Comparison of ENCODE assay signal across 13 cellular contexts in the genomic region with DNA sequence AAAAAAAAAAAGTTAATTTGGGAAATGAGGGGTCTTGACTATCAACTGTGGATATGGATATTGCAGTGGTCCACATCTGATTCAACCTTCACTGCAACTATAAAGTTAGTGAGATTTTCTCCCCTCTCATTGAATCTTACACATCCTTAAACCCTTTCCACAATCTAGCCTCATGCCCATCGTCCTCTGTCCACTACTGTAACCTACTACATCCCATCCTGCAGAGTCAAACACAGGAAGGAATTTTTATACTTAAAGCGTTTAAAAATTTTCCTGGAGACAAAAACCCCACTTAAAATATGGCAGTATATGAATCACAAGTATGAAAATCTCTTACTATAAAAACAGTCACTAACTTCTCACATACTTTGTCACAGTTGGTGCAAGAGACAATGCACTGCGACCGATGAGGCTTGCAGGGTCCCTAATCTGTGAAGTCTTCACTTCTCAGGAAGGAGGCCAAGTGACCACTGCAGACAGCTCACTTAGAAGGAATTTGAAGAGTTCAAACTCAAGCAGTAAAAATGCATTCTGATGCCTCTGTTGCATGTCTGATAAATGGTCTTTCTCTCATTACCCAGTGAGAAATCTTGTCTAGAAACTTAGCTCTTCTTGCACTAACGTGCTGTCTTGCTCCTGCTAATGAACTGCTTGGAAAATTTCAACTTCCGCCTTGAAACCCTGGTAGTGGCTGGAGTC. TPM values are rescaled to one million over a fixed set of nuclear protein-coding genes. Genes with fewer than 3 reads are reported as not detected.
A peak's percentile ranks its signal among the peaks of the same experiment; 100 is the strongest.
DNase-seq lines count a peak whose midpoint lies in the region; ATAC-seq and TF ChIP-seq lines count a peak whose summit lies in the region.
"Had no signal": no experiment of that assay in that cellular context is flagged by ENCODE, and none has a peak within 500 bp of the region (broad histone marks: within the 10 kb centered on the region; RNA-seq: fewer than 3 reads in every experiment).

No MANE protein-coding gene starts in this region.

- H2AFZ ChIP-seq in fibroblast of lung (ENCODE audit: low read length) = no peak overlapping the region

- no peak for DNase-seq in activated T-cell treated with anti-CD3 and anti-CD28 coated beads, Interleukin-2, amount 50 U/mL, for 4 hours
- no peak for DNase-seq in activated T-cell treated with anti-CD3 and anti-CD28 coated beads, Interleukin-2, amount 50 U/mL, for 24 hours
- peak; percentile 69 for DNase-seq in RPMI7951 (ENCODE audit: low read depth)
- peak; percentile 41 to 94 for DNase-seq in fibroblast of lung (ENCODE audit: low read depth in 2 of 2)
- no peak for DNase-seq in stimulated activated effector memory CD8-positive, alpha-beta T cell treated with anti-CD3 and anti-CD28 coated beads, Interleukin-12 subunit alpha, Interleukin-12 subunit beta, amount 100 ng/mL, for 72 hours (ENCODE audit: low spot score in 2 of 2)
- DNase-seq in psoas muscle = no peak
- DNase-seq: AML-193, anterior cingulate cortex, naive B cell, NCI-H2029 had no signal

- no peak overlapping the region for H3K9ac ChIP-seq in fibroblast of lung (ENCODE audit: insufficient read depth, low read length)

- peaks cover 7% of the 10 kb centered on the region for H3K4me1 ChIP-seq in fibroblast of lung (ENCODE audit: control insufficient read depth, extremely low read depth, insufficient read depth, low read length)
- H3K4me1 ChIP-seq in psoas muscle = no peaks in the 10 kb centered on the region

- ATAC-seq in activated T-cell treated with anti-CD3 and anti-CD28 coated beads, Interleukin-2, amount 50 U/mL, for 4 hours = no peak
- no peak for ATAC-seq in stimulated activated effector memory CD8-positive, alpha-beta T cell treated with anti-CD3 and anti-CD28 coated beads, Interleukin-12 subunit alpha, Interleukin-12 subunit beta, amount 100 ng/mL, for 72 hours
- ATAC-seq in HG02588 (IDR thresholded peaks at IDR 0.05; ENCODE audit: unreplicated experiment) (no peak), psoas muscle (no peak)
- ATAC-seq in activated CD4-positive, CD25-positive, alpha-beta regulatory T cell treated with anti-CD3 and anti-CD28 coated beads, Interleukin-2, amount 50 U/mL, for 24 hours = no peak

- H3K36me3 ChIP-seq in fibroblast of lung (ENCODE audit: control insufficient read depth, insufficient read depth, low read length) (no peaks in the 10 kb centered on the region), psoas muscle (ENCODE audit: insufficient read depth in 1 of 2, low read depth in 1 of 2) (no peaks in the 10 kb centered on the region)

- H4K20me1 ChIP-seq in fibroblast of lung (ENCODE audit: control insufficient read depth, extremely low read depth, insufficient read depth, low read length) = no peaks in the 10 kb centered on the region

- H3K4me3 Mint-ChIP-seq in activated T-cell treated with anti-CD3 and anti-CD28 coated beads, Interleukin-2, amount 50 U/mL, for 4 hours = peak overlapping the region; percentile 2
- H3K4me3 Mint-ChIP-seq in activated T-cell treated with anti-CD3 and anti-CD28 coated beads, Interleukin-2, amount 50 U/mL, for 24 hours = no peak overlapping the region
- peak overlapping the region; percentile 39 for H3K4me3 Mint-ChIP-seq in stimulated activated effector memory CD8-positive, alpha-beta T cell treated with anti-CD3 and anti-CD28 coated beads, Interleukin-12 subunit alpha, Interleukin-12 subunit beta, amount 100 ng/mL, for 72 hours
- H3K4me3 Mint-ChIP-seq: naive B cell had no signal

- H3K27ac ChIP-seq in fibroblast of lung (ENCODE audit: insufficient read depth, low read length) (no peak overlapping the region), psoas muscle (no peak overlapping the region)
- H3K27ac ChIP-seq: skin epidermis had no signal

- H3K27ac Mint-ChIP-seq in activated T-cell treated with anti-CD3 and anti-CD28 coated beads, Interleukin-2, amount 50 U/mL, for 24 hours = no peak overlapping the region
- H3K27ac Mint-ChIP-seq in stimulated activated effector memory CD8-positive, alpha-beta T cell treated with anti-CD3 and anti-CD28 coated beads, Interleukin-12 subunit alpha, Interleukin-12 subunit beta, amount 100 ng/mL, for 72 hours = peak overlapping the region; percentile 20

- WGBS in psoas muscle, 3 donors = 73 to 78% (median 75%) methylated on average over 6 of the region's 6 CpGs

- H3K27me3 Mint-ChIP-seq in activated T-cell treated with anti-CD3 and anti-CD28 coated beads, Interleukin-2, amount 50 U/mL, for 4 hours (ENCODE audit: low read depth) = no peaks in the 10 kb centered on the region
- no peaks in the 10 kb centered on the region for H3K27me3 Mint-ChIP-seq in activated T-cell treated with anti-CD3 and anti-CD28 coated beads, Interleukin-2, amount 50 U/mL, for 24 hours

- H3K27me3 ChIP-seq in fibroblast of lung (ENCODE audit: control insufficient read depth, insufficient read depth, low read length) (no peaks in the 10 kb centered on the region), psoas muscle (ENCODE audit: insufficient read depth in 3 of 3, low read length in 2 of 3) (no peaks in the 10 kb centered on the region)

- H3K36me3 Mint-ChIP-seq in activated T-cell treated with anti-CD3 and anti-CD28 coated beads, Interleukin-2, amount 50 U/mL, for 4 hours (ENCODE audit: insufficient read depth) = no peaks in the 10 kb centered on the region
- H3K36me3 Mint-ChIP-seq in activated T-cell treated with anti-CD3 and anti-CD28 coated beads, Interleukin-2, amount 50 U/mL, for 24 hours (ENCODE audit: low read depth) = no peaks in the 10 kb centered on the region
- H3K36me3 Mint-ChIP-seq in stimulated activated effector memory CD8-positive, alpha-beta T cell treated with anti-CD3 and anti-CD28 coated beads, Interleukin-12 subunit alpha, Interleukin-12 subunit beta, amount 100 ng/mL, for 72 hours = no peaks in the 10 kb centered on the region

- H3K9me3 ChIP-seq in fibroblast of lung (ENCODE audit: control insufficient read depth, insufficient read depth, low read depth, low read length) (no peaks in the 10 kb centered on the region), psoas muscle (no peaks in the 10 kb centered on the region)

- peak overlapping the region; percentile 33 for H3K4me2 ChIP-seq in fibroblast of lung (ENCODE audit: extremely low read depth, insufficient read depth, low read length)

- H3K4me3 ChIP-seq in fibroblast of lung (replicated peaks in 1 of 4; ENCODE audit: control extremely low read depth in 1 of 4, insufficient read depth in 1 of 4, low read depth in 3 of 4, low read length in 4 of 4) (no peak overlapping the region), psoas muscle (no peak overlapping the region)
- H3K4me3 ChIP-seq: skin epidermis had no signal

- H3K9me3 Mint-ChIP-seq in activated T-cell treated with anti-CD3 and anti-CD28 coated beads, Interleukin-2, amount 50 U/mL, for 4 hours = peaks cover 4% of the 10 kb centered on the region
- H3K9me3 Mint-ChIP-seq in activated T-cell treated with anti-CD3 and anti-CD28 coated beads, Interleukin-2, amount 50 U/mL, for 24 hours = peaks cover 9% of the 10 kb centered on the region
- peaks cover 3% of the 10 kb centered on the region for H3K9me3 Mint-ChIP-seq in stimulated activated effector memory CD8-positive, alpha-beta T cell treated with anti-CD3 and anti-CD28 coated beads, Interleukin-12 subunit alpha, Interleukin-12 subunit beta, amount 100 ng/mL, for 72 hours

- intact Hi-C loops in psoas muscle (cut with DNase I) = no loop called here

- peaks cover 52% of the 10 kb centered on the region for H3K4me1 Mint-ChIP-seq in activated T-cell treated with anti-CD3 and anti-CD28 coated beads, Interleukin-2, amount 50 U/mL, for 4 hours (ENCODE audit: low read depth)
- H3K4me1 Mint-ChIP-seq in activated T-cell treated with anti-CD3 and anti-CD28 coated beads, Interleukin-2, amount 50 U/mL, for 24 hours (ENCODE audit: low read depth) = peaks cover 23% of the 10 kb centered on the region
- peaks cover 47% of the 10 kb centered on the region for H3K4me1 Mint-ChIP-seq in stimulated activated effector memory CD8-positive, alpha-beta T cell treated with anti-CD3 and anti-CD28 coated beads, Interleukin-12 subunit alpha, Interleukin-12 subunit beta, amount 100 ng/mL, for 72 hours
- H3K4me1 Mint-ChIP-seq: naive B cell had no signal

- H3K79me2 ChIP-seq in fibroblast of lung (ENCODE audit: control insufficient read depth, insufficient read depth, low read length) = no peaks in the 10 kb centered on the region

- no peak for TF ChIP-seq CTCF in fibroblast of lung (conservative IDR thresholded peaks at IDR 0.05 in 1 of 2, IDR thresholded peaks at IDR 0.05 in 1 of 2; ENCODE audit: low read depth in 1 of 2, low read length in 2 of 2)
- TF ChIP-seq CTCF in psoas muscle (IDR thresholded peaks at IDR 0.05) = no peak

RNA-seq across cellular contexts. Expression of a gene that starts 50.3 kb away (rescaled TPM):
- under 1 TPM in 1 of 3 donors, not detected in 2; 0.33 TPM for total RNA-seq in activated T-cell treated with anti-CD3 and anti-CD28 coated beads, Interleukin-2, amount 50 U/mL, for 4 hours
- not detected in 2 replicates for total RNA-seq in RPMI7951 (2014; rRNA removed; shearing (Covaris generic))
- total RNA-seq in fibroblast of lung = under 0.01 and 0.26 TPM in 2 replicates
- polyA plus RNA-seq in fibroblast of lung = 0.03 and 0.05 TPM in 2 replicates
- 0.06 TPM in 1 of 2 replicates, not detected in the other for polyA plus RNA-seq in fibroblast of lung (2012)
- not detected in 2 replicates for polyA minus RNA-seq in fibroblast of lung (ENCODE audit: low replicate concordance)
- total RNA-seq in psoas muscle = 1 to 10 TPM; 1.1 to 2.1 (median 1.2) TPM
- polyA plus RNA-seq in psoas muscle = under 1 TPM; 0.12 to 0.23 (median 0.13) TPM

Comparison
In these comparisons a context has a peak if more than half of its experiments do, and no peak if none do; other contexts are left out.
1. DNase-seq: peak in RPMI7951 (single experiment) and fibroblast of lung (2 of 2); none in activated T-cell treated with anti-CD3 and anti-CD28 coated beads, Interleukin-2, amount 50 U/mL, for 4 hours (single experiment), activated T-cell treated with anti-CD3 and anti-CD28 coated beads, Interleukin-2, amount 50 U/mL, for 24 hours (single experiment), stimulated activated effector memory CD8-positive, alpha-beta T cell treated with anti-CD3 and anti-CD28 coated beads, Interleukin-12 subunit alpha, Interleukin-12 subunit beta, amount 100 ng/mL, for 72 hours (0 of 2) and psoas muscle (0 of 2).